In the genomic region with DNA sequence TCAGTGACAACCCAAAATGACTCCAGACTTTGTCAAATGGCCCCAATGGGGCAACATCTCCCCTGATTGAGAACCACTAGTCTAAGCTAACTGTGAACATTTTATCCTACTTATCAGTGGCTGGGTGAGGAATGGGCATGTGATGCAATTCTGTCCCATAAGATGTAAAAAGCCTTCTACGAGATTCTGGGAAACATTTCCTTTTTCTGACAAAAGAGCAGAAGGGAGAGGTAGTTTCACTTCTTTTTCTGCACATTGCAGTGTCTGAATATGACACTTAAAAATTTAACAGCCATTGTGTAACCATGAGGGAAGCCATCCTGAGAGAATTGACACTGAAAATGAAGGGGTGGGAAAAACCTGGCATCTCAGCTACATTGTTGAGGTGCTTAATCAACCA, we compare ENCODE assay signal across 21 cellular contexts. TPM values are rescaled to one million over a fixed set of nuclear protein-coding genes. Genes with fewer than 3 reads are reported as not detected.
DNase-seq lines count a peak whose midpoint lies in the region; ATAC-seq and TF ChIP-seq lines count a peak whose summit lies in the region.
"Had no signal": no experiment of that assay in that cellular context is flagged by ENCODE, and none has a peak within 500 bp of the region (broad histone marks: within the 10 kb centered on the region; RNA-seq: fewer than 3 reads in every experiment).

No MANE protein-coding gene starts in this region.

- H3K27ac Mint-ChIP-seq in activated T-cell treated with anti-CD3 and anti-CD28 coated beads, Interleukin-2, amount 50 U/mL, for 72 hours = no peak overlapping the region
- H3K27ac Mint-ChIP-seq: B cell had no signal

- H3K4me3 Mint-ChIP-seq in activated T-cell treated with anti-CD3 and anti-CD28 coated beads, Interleukin-2, amount 50 U/mL, for 72 hours = no peak overlapping the region
- H3K4me3 Mint-ChIP-seq: activated naive CD4-positive, alpha-beta T cell treated with anti-CD3 and anti-CD28 coated beads, Interleukin-2, amount 10 ng/mL, durations not matched to agents 7 days and 5 days; B cell had no signal

- peak; percentile 82 for DNase-seq in AG10803 (ENCODE audit: low read depth)
- DNase-seq in NB4 (ENCODE audit: low read depth) = peak; percentile 33
- peak; percentile 69 for DNase-seq in amniotic epithelial cell (ENCODE audit: low read depth)
- peak; percentile 84 for DNase-seq in fibroblast of villous mesenchyme (ENCODE audit: low read depth)
- no peak for DNase-seq in activated T-cell treated with anti-CD3 and anti-CD28 coated beads, Interleukin-2, amount 50 U/mL, for 72 hours
- no peak for DNase-seq in hepatic stellate cell (ENCODE audit: low spot score)
- DNase-seq: 8988T; activated CD4-positive, alpha-beta T cell treated with anti-CD3 and anti-CD28 coated beads for 1 hour; activated naive CD4-positive, alpha-beta T cell treated with anti-CD3 and anti-CD28 coated beads, Interleukin-2, amount 10 ng/mL, durations not matched to agents 7 days and 5 days; activated T-cell treated with anti-CD3 and anti-CD28 coated beads, Interleukin-2, amount 50 U/mL, for 48 hours; Caco-2; NCI-H1436 treated with DMSO at 0.1 percent for 48 hours; RPMI8226; stimulated activated CD4-positive, alpha-beta T cell treated with anti-CD3 and anti-CD28 coated beads, Interleukin-12 subunit alpha, Interleukin-12 subunit beta, amount 100 ng/mL, for 4 hours; stomach had no signal

- TF ChIP-seq CTCF in AG10803 (conservative IDR thresholded peaks at IDR 0.05; ENCODE audit: low read length) (no peak), NB4 (IDR thresholded peaks at IDR 0.05; ENCODE audit: low read depth, low read length) (no peak), fibroblast of villous mesenchyme (IDR thresholded peaks at IDR 0.05; ENCODE audit: insufficient read depth, low read depth, low read length) (no peak)

- no peaks in the 10 kb centered on the region for H3K9me3 Mint-ChIP-seq in activated T-cell treated with anti-CD3 and anti-CD28 coated beads, Interleukin-2, amount 50 U/mL, for 72 hours

- TF ChIP-seq POLR2A in NB4 (IDR thresholded peaks at IDR 0.05; ENCODE audit: extremely low read depth, insufficient read length) = no peak

- peaks cover 19% of the 10 kb centered on the region for H3K4me1 Mint-ChIP-seq in activated T-cell treated with anti-CD3 and anti-CD28 coated beads, Interleukin-2, amount 50 U/mL, for 72 hours (ENCODE audit: low read depth)

- peaks cover 7% of the 10 kb centered on the region for H3K27me3 Mint-ChIP-seq in activated T-cell treated with anti-CD3 and anti-CD28 coated beads, Interleukin-2, amount 50 U/mL, for 72 hours (ENCODE audit: low read depth)
- H3K27me3 Mint-ChIP-seq: activated naive CD4-positive, alpha-beta T cell treated with anti-CD3 and anti-CD28 coated beads, Interleukin-2, amount 10 ng/mL, durations not matched to agents 7 days and 5 days had no signal

- H3K4me3 ChIP-seq in AG10803 (ENCODE audit: low read length) (no peak overlapping the region), NB4 (ENCODE audit: low read depth, low read length) (no peak overlapping the region), fibroblast of villous mesenchyme (ENCODE audit: low read depth, low read length) (no peak overlapping the region)
- H3K4me3 ChIP-seq: ascending aorta, stomach had no signal

- ATAC-seq in activated T-cell treated with anti-CD3 and anti-CD28 coated beads, Interleukin-2, amount 50 U/mL, for 72 hours (replicated peaks in 1 of 2) = no peak
- ATAC-seq in HG02642 (IDR thresholded peaks at IDR 0.05; ENCODE audit: poor library complexity, unreplicated experiment) (no peak), GM21423 (IDR thresholded peaks at IDR 0.05; ENCODE audit: unreplicated experiment) (no peak)

- peaks cover 0 to 1% of the 10 kb centered on the region in 2 donors for H3K36me3 Mint-ChIP-seq in activated T-cell treated with anti-CD3 and anti-CD28 coated beads, Interleukin-2, amount 50 U/mL, for 72 hours (ENCODE audit: insufficient read depth in 2 of 2)
- H3K36me3 Mint-ChIP-seq: activated naive CD4-positive, alpha-beta T cell treated with anti-CD3 and anti-CD28 coated beads, Interleukin-2, amount 10 ng/mL, durations not matched to agents 7 days and 5 days had no signal

RNA-seq across cellular contexts. Expression of a gene that starts 17.3 kb away (rescaled TPM):
- 5.2 and 10.8 TPM in 2 replicates for total RNA-seq in fibroblast of villous mesenchyme
- not detected for total RNA-seq in activated T-cell treated with anti-CD3 and anti-CD28 coated beads, Interleukin-2, amount 50 U/mL, for 72 hours
- total RNA-seq: activated CD8-positive, alpha-beta memory T cell treated with anti-CD3 and anti-CD28 coated beads for 36 hours; ascending aorta; B cell; Caco-2; ureter had no signal

RNA-seq across cellular contexts. Expression of a gene that starts 22.7 kb away (rescaled TPM):
- total RNA-seq in fibroblast of villous mesenchyme = 14.5 and 20.3 TPM in 2 replicates
- total RNA-seq in activated T-cell treated with anti-CD3 and anti-CD28 coated beads, Interleukin-2, amount 50 U/mL, for 72 hours = 10 to 100 TPM; 30.9 to 32.5 TPM

Comparison
In these comparisons a context has a peak if more than half of its experiments do, and no peak if none do; other contexts are left out.
1. DNase-seq: peak in AG10803 (single experiment), NB4 (single experiment), amniotic epithelial cell (single experiment) and fibroblast of villous mesenchyme (single experiment); none in activated T-cell treated with anti-CD3 and anti-CD28 coated beads, Interleukin-2, amount 50 U/mL, for 72 hours (0 of 2) and hepatic stellate cell (single experiment).